Comparison of ENCODE assay signal across 27 cellular contexts in the genomic region with DNA sequence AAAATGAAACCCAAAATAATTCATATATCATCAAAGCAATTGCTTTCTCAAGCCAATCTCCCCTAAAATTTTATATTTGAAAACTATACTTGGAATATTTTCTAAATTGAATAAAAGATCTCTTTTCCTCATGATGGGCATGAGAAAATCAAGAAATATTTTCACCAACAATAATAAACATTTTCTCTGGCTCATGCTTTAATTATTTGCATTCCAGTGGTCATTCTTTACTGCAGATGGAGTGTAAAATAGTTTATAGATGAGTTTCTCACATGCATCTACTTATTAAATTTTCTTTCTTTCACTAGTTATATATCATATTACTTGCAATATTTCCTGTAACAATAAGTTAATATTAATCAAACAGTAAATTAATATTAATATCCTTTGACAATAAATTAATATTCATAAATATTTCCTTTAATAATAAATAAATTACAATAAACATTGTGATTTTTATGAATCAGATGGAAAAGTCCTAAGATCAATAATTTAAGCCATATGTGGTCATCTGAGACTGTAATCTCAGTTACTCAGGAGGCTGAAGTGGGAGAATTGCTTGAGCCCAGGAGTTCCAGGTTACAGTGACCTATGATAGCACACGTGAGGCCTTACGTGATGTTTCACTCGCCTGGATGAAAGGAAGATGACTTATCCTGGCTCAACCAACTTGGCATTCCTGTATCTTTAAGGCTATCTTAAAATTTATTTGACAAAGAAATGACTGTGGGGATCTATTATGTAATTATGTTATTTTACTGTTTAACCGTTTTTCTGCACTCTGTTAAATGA.
DNase-seq lines count a peak whose midpoint lies in the region; ATAC-seq, FAIRE-seq and TF ChIP-seq lines count a peak whose summit lies in the region.
"Had no signal": no experiment of that assay in that cellular context is flagged by ENCODE, and none has a peak within 500 bp of the region (broad histone marks: within the 10 kb centered on the region; RNA-seq: fewer than 3 reads in every experiment).

No MANE protein-coding gene starts in this region.

- ATAC-seq in HG02571 (IDR thresholded peaks at IDR 0.05; ENCODE audit: unreplicated experiment), result no peak
- ATAC-seq: activated T-helper 17 cell treated with anti-CD3 and anti-CD28 coated beads, Interleukin-2, amount 50 U/mL, for 72 hours; Panc1; psoas muscle; stimulated activated naive B cell treated with anti-CD40 and anti-IgM and Interleukin-4, amounts not matched to agents 10 μg/mL and 1 μg/mL and 100 μg/mL, for 72 hours had no signal

- 50 to 71% (median 63%) methylated on average over 4 of the region's 4 CpGs for WGBS in small intestine, 3 donors

- peak; percentile 11 for DNase-seq in GM03348 (ENCODE audit: low spot score)
- DNase-seq in SJSA1 (ENCODE audit: low read depth in 1 of 2, low spot score in 2 of 2), result peak in 1 of 2 experiments; percentile 72
- peak; percentile 25 for DNase-seq in fibroblast of mammary gland (ENCODE audit: low read depth)
- no peak for DNase-seq in small intestine
- no peak for DNase-seq in SK-N-DZ (ENCODE audit: low spot score)
- DNase-seq in epidermal melanocyte (ENCODE audit: insufficient read length, low spot score), result no peak
- DNase-seq: activated naive CD8-positive, alpha-beta T cell treated with anti-CD3 and anti-CD28 coated beads for 36 hours; dermis blood vessel endothelial cell; DND-41; hippocampal formation; NCI-H1105 treated with DMSO at 0.1 percent for 48 hours; NCI-H2107; NCI-H510A treated with DMSO at 0.1 percent for 48 hours; NK-92 treated with Interleukin-12 subunit alpha and Interleukin-12 subunit beta, amount 100 ng/mL, for 24 hours; psoas muscle; SJCRH30; stimulated activated naive B cell treated with anti-CD40 and anti-IgM and Interleukin-4, amounts not matched to agents 10 μg/mL and 1 μg/mL and 100 μg/mL, for 72 hours; T-helper 2 cell; WERI-Rb-1 had no signal

- H3K27ac ChIP-seq in SJSA1 (peak overlapping the region; percentile 96), small intestine (ENCODE audit: low read depth in 1 of 2, low read length in 1 of 2) (no peak overlapping the region)
- H3K27ac ChIP-seq: psoas muscle, SJCRH30, skin epidermis, thoracic aorta, vagina, WERI-Rb-1 had no signal

- H3K36me3 ChIP-seq in SJSA1 (no peaks in the 10 kb centered on the region), small intestine (ENCODE audit: control insufficient read depth in 2 of 2, insufficient read depth in 2 of 2, low read length in 2 of 2) (no peaks in the 10 kb centered on the region)
- H3K36me3 ChIP-seq: SJCRH30, thoracic aorta, vagina, WERI-Rb-1 had no signal

- peak; percentile 59 for FAIRE-seq in small intestine (lab: Jason Lieb, UNC)
- FAIRE-seq: GM19239 had no signal

- no peak for TF ChIP-seq CTCF in fibroblast of mammary gland (conservative IDR thresholded peaks at IDR 0.05; ENCODE audit: control insufficient read depth, insufficient read depth, low read depth, low read length)

- no peak overlapping the region for H3K4me3 ChIP-seq in SJSA1
- H3K4me3 ChIP-seq in fibroblast of mammary gland (ENCODE audit: control insufficient read depth, low read depth, low read length), result no peak overlapping the region
- H3K4me3 ChIP-seq in small intestine (ENCODE audit: low read depth in 1 of 2, low read length in 2 of 2), result no peak overlapping the region
- H3K4me3 ChIP-seq: lung, psoas muscle, SJCRH30, skin epidermis, thoracic aorta, vagina had no signal

- H3K4me1 ChIP-seq in SJSA1 (replicated peaks) (peaks cover 13% of the 10 kb centered on the region), small intestine (ENCODE audit: control insufficient read depth in 2 of 2, insufficient read depth in 1 of 2, low read depth in 1 of 2, low read length in 1 of 2) (no peaks in the 10 kb centered on the region)
- H3K4me1 ChIP-seq: psoas muscle, SJCRH30, vagina had no signal

- no peaks in the 10 kb centered on the region for H3K27me3 ChIP-seq in SJSA1 (replicated peaks)
- no peaks in the 10 kb centered on the region for H3K27me3 ChIP-seq in small intestine (ENCODE audit: control insufficient read depth in 2 of 2, insufficient read depth in 2 of 2, low read length in 2 of 2)
- H3K27me3 ChIP-seq: vagina had no signal

- H3K9me3 ChIP-seq in SJSA1 (replicated peaks) (no peaks in the 10 kb centered on the region), small intestine (ENCODE audit: control insufficient read depth, low read depth) (no peaks in the 10 kb centered on the region)
- H3K9me3 ChIP-seq: psoas muscle, SJCRH30, thoracic aorta, vagina had no signal

Comparison
In these comparisons a context has a peak if more than half of its experiments do, and no peak if none do; other contexts are left out.
1. DNase-seq: peak in GM03348 (single experiment) and fibroblast of mammary gland (single experiment); none in small intestine (single experiment), SK-N-DZ (single experiment) and epidermal melanocyte (single experiment).